ENCODE assay signal across 1 cellular context in the genomic region with DNA sequence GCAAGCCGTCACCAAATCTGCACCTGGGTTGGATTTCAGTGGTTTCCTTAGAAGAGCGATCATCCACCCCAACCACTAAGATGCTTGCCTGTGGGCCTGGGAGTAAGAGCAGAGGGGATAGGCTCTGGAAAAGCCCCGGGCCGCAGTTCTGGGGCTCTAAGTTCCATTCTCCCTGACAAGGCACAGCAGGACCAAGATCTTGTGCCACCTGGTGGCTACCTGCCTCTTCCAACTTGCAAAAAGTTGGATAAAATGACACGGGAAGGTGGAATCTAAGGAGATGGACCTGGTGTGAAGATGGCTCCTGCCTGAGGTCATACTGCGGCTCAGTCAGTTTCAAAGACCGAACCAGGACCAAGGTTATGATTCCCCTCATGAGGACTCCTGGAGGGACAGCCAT.
TF ChIP-seq lines count a peak whose summit lies in the region.

No MANE protein-coding gene starts in this region.

TF ChIP-seq in HCT116, 20 proteins besides CTCF, POLR2A, EP300 and RAD21:
- TF ChIP-seq ZNF274 (IDR thresholded peaks at IDR 0.05; ENCODE audit: low read depth, low read length), result no peak
- TF ChIP-seq, protein P1, sequence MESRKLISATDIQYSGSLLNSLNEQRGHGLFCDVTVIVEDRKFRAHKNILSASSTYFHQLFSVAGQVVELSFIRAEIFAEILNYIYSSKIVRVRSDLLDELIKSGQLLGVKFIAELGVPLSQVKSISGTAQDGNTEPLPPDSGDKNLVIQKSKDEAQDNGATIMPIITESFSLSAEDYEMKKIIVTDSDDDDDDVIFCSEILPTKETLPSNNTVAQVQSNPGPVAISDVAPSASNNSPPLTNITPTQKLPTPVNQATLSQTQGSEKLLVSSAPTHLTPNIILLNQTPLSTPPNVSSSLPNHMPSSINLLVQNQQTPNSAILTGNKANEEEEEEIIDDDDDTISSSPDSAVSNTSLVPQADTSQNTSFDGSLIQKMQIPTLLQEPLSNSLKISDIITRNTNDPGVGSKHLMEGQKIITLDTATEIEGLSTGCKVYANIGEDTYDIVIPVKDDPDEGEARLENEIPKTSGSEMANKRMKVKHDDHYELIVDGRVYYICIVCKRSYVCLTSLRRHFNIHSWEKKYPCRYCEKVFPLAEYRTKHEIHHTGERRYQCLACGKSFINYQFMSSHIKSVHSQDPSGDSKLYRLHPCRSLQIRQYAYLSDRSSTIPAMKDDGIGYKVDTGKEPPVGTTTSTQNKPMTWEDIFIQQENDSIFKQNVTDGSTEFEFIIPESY (IDR thresholded peaks at IDR 0.05; ENCODE audit: extremely low read depth, insufficient replicate concordance, low read length), result no peak
- TF ChIP-seq SIN3A (IDR thresholded peaks at IDR 0.05; ENCODE audit: low read depth), result no peak
TF ChIP-seq in HCT116: peak in this region for 0.
